ENCODE assay signal across 24 cellular contexts in genomic region chr7:25809441-25809840, GRCh38.
"Had no signal": no experiment of that assay in that cellular context is flagged by ENCODE, and none has a peak within 500 bp of the region (broad histone marks: within the 10 kb centered on the region; RNA-seq: fewer than 3 reads in every experiment).

No MANE protein-coding gene starts in this region.

- H3K4me2 ChIP-seq: KMS-11 had no signal

- DNase-seq: activated CD4-positive, alpha-beta memory T cell treated with anti-CD3 and anti-CD28 coated beads for 36 hours; activated CD4-positive, alpha-beta T cell treated with anti-CD3 and anti-CD28 coated beads, Interleukin-2, amount 10 ng/mL, durations not matched to agents 7 days and 5 days; activated CD4-positive, CD25-positive, alpha-beta regulatory T cell; activated gamma-delta T cell; activated naive CD4-positive, alpha-beta T cell treated with anti-CD3 and anti-CD28 coated beads for 36 hours; activated naive CD8-positive, alpha-beta T cell treated with anti-CD3 and anti-CD28 coated beads for 36 hours; activated T-cell treated with anti-CD3 and anti-CD28 coated beads for 4 hours; activated T-cell treated with anti-CD3 and anti-CD28 coated beads, Interleukin-2, amount 50 U/mL, for 48 hours; adrenal gland; aorta; NCI-H1092; NCI-H1417; NCI-H1930; NCI-H2171 treated with DMSO at 0.1 percent for 48 hours; NCI-H226; NCI-H510A; NCI-H526 treated with DMSO at 0.1 percent for 48 hours; NCI-H82; T-helper 1 cell had no signal

- H3K4me1 Mint-ChIP-seq: activated CD4-positive, alpha-beta T cell treated with anti-CD3 and anti-CD28 coated beads, Interleukin-2, amount 10 ng/mL, durations not matched to agents 7 days and 5 days; activated naive CD8-positive, alpha-beta T cell treated with anti-CD3 and anti-CD28 coated beads for 36 hours; activated T-helper 17 cell treated with anti-CD3 and anti-CD28 coated beads, Interleukin-2, amount 50 U/mL, for 72 hours had no signal

- H3K4me3 Mint-ChIP-seq: activated CD4-positive, alpha-beta memory T cell treated with anti-CD3 and anti-CD28 coated beads for 36 hours; activated CD4-positive, alpha-beta T cell treated with anti-CD3 and anti-CD28 coated beads, Interleukin-2, amount 10 ng/mL, durations not matched to agents 7 days and 5 days; activated naive CD4-positive, alpha-beta T cell treated with anti-CD3 and anti-CD28 coated beads for 36 hours; activated naive CD8-positive, alpha-beta T cell treated with anti-CD3 and anti-CD28 coated beads for 36 hours; activated T-helper 17 cell treated with anti-CD3 and anti-CD28 coated beads, Interleukin-2, amount 50 U/mL, for 72 hours had no signal

- H3K4me1 ChIP-seq: adrenal gland, breast epithelium had no signal

- H3K9me3 Mint-ChIP-seq: activated CD4-positive, alpha-beta memory T cell treated with anti-CD3 and anti-CD28 coated beads for 36 hours; activated CD4-positive, alpha-beta T cell treated with anti-CD3 and anti-CD28 coated beads, Interleukin-2, amount 10 ng/mL, durations not matched to agents 7 days and 5 days; activated naive CD4-positive, alpha-beta T cell treated with anti-CD3 and anti-CD28 coated beads for 36 hours; activated naive CD8-positive, alpha-beta T cell treated with anti-CD3 and anti-CD28 coated beads for 36 hours; activated T-helper 17 cell treated with anti-CD3 and anti-CD28 coated beads, Interleukin-2, amount 50 U/mL, for 72 hours had no signal

- H3K27me3 ChIP-seq: adrenal gland, breast epithelium had no signal

- H3K9me3 ChIP-seq: adrenal gland, breast epithelium had no signal

- ATAC-seq: activated T-helper 17 cell treated with anti-CD3 and anti-CD28 coated beads, Interleukin-2, amount 50 U/mL, for 72 hours had no signal

- H3K36me3 Mint-ChIP-seq: activated CD4-positive, alpha-beta memory T cell treated with anti-CD3 and anti-CD28 coated beads for 36 hours; activated naive CD8-positive, alpha-beta T cell treated with anti-CD3 and anti-CD28 coated beads for 36 hours had no signal

- H3K27ac ChIP-seq: adrenal gland, breast epithelium, KMS-11, SK-N-MC, VCaP had no signal

- H3K9ac ChIP-seq: KMS-11 had no signal

- H3K27ac Mint-ChIP-seq: activated CD4-positive, alpha-beta memory T cell treated with anti-CD3 and anti-CD28 coated beads for 36 hours; activated CD4-positive, alpha-beta T cell treated with anti-CD3 and anti-CD28 coated beads, Interleukin-2, amount 10 ng/mL, durations not matched to agents 7 days and 5 days; activated naive CD4-positive, alpha-beta T cell treated with anti-CD3 and anti-CD28 coated beads for 36 hours; activated naive CD8-positive, alpha-beta T cell treated with anti-CD3 and anti-CD28 coated beads for 36 hours; activated T-helper 17 cell treated with anti-CD3 and anti-CD28 coated beads, Interleukin-2, amount 50 U/mL, for 72 hours had no signal

- H3K36me3 ChIP-seq: adrenal gland, breast epithelium had no signal

- H3K4me3 ChIP-seq: adrenal gland, breast epithelium, SK-N-MC had no signal
